ENCODE assay signal across 16 cellular contexts in the genomic region with DNA sequence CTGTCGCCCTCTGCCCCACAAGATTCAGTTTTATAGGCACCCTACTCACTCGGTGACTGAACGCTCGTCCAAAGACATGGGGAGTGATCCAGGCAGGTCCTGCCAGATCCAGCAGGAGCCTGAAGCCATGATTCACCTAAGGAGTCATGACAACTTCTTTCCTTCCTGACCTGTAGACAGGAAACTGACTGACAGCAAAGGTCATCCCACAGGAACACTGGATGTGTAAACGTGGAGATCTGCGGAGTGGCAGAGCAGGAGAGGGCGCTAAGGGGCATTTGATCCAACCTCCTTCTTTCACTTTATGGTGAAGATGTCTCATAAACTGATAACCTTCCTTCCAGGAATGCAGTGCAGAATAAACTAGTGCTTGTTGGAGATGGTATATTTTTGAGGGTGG.
A peak's percentile ranks its signal among the peaks of the same experiment; 100 is the strongest.
DNase-seq lines count a peak whose midpoint lies in the region; ATAC-seq, FAIRE-seq and TF ChIP-seq lines count a peak whose summit lies in the region.
"Had no signal": no experiment of that assay in that cellular context is flagged by ENCODE, and none has a peak within 500 bp of the region (broad histone marks: within the 10 kb centered on the region; RNA-seq: fewer than 3 reads in every experiment).

No MANE protein-coding gene starts in this region.

- H3K9me3 ChIP-seq in HepG2 (ENCODE audit: low read length) (no peaks in the 10 kb centered on the region), right lobe of liver (no peaks in the 10 kb centered on the region), WERI-Rb-1 (ENCODE audit: severe bottlenecking) (no peaks in the 10 kb centered on the region), gastrocnemius medialis (no peaks in the 10 kb centered on the region)

- H3K36me3 ChIP-seq in HepG2 (replicated peaks in 1 of 2; ENCODE audit: control insufficient read depth in 1 of 2, insufficient read depth in 2 of 2, low read length in 2 of 2) (no peaks in the 10 kb centered on the region), right lobe of liver (no peaks in the 10 kb centered on the region), WERI-Rb-1 (no peaks in the 10 kb centered on the region), gastrocnemius medialis (no peaks in the 10 kb centered on the region)

- TF ChIP-seq CTCF in HepG2 (CRISPR knock-in tag; IDR thresholded peaks at IDR 0.05) (peak; percentile 24; the same call in 1 of the 2 replicates), right lobe of liver (IDR thresholded peaks at IDR 0.05) (no peak), WERI-Rb-1 (IDR thresholded peaks at IDR 0.05; ENCODE audit: low read depth, low read length) (0 out of 2 replicates have a peak, but pooled peaks have one; percentile 19), gastrocnemius medialis (IDR thresholded peaks at IDR 0.05 in 4 of 5, conservative IDR thresholded peaks at IDR 0.05 in 1 of 5) (no peak)
- no peak for TF ChIP-seq CTCF in activated CD8-positive, alpha-beta T cell treated with anti-CD3 and anti-CD28 coated beads for 36 hours (IDR thresholded peaks at IDR 0.05)

- no peak for TF ChIP-seq EP300 in HepG2 (IDR thresholded peaks at IDR 0.05; ENCODE audit: low read depth in 2 of 2, low read length in 2 of 2)
- no peak for TF ChIP-seq EP300 in HepG2 (CRISPR knock-in tag; IDR thresholded peaks at IDR 0.05; ENCODE audit: borderline replicate concordance)

- no peak for DNase-seq in HepG2 (ENCODE audit: low spot score)
- no peak for DNase-seq in right lobe of liver
- DNase-seq in WERI-Rb-1 = no peak
- peak; percentile 28 for DNase-seq in iPS-NIHi7 (ENCODE audit: extremely low spot score)
- DNase-seq in gastrocnemius medialis = no peak
- no peak for DNase-seq in GDM1 (lab: John Stamatoyannopoulos, UW)
- DNase-seq in activated CD8-positive, alpha-beta T cell treated with anti-CD3 and anti-CD28 coated beads for 36 hours = no peak
- no peak for DNase-seq in activated CD4-positive, alpha-beta memory T cell treated with anti-CD3 and anti-CD28 coated beads, Interleukin-2, amount 10 ng/mL, durations not matched to agents 7 days and 5 days
- DNase-seq: activated CD4-positive, alpha-beta T cell treated with anti-CD3 and anti-CD28 coated beads, Interleukin-2, amount 50 U/mL, for 48 hours; activated effector memory CD4-positive, alpha-beta T cell treated with anti-CD3 and anti-CD28 coated beads, Interleukin-2, amount 50 U/mL, for 16 hours; cerebellar nuclear complex; DMS153; KG1; kidney; NCI-H1930 had no signal

- TF ChIP-seq POLR2A in HepG2 (IDR thresholded peaks at IDR 0.05; ENCODE audit: insufficient read depth in 1 of 2, low read depth in 2 of 2, low read length in 2 of 2) (no peak), right lobe of liver (IDR thresholded peaks at IDR 0.05) (no peak), gastrocnemius medialis (IDR thresholded peaks at IDR 0.05) (no peak)

- FAIRE-seq in HepG2 (lab: Jason Lieb, UNC) = no peak
- FAIRE-seq: GM12891, kidney had no signal

- no peak for TF ChIP-seq RAD21 in HepG2 (CRISPR knock-in tag; IDR thresholded peaks at IDR 0.05)

- no peak overlapping the region for H3K4me3 Mint-ChIP-seq in activated CD8-positive, alpha-beta T cell treated with anti-CD3 and anti-CD28 coated beads for 36 hours
- H3K4me3 Mint-ChIP-seq in activated CD4-positive, alpha-beta memory T cell treated with anti-CD3 and anti-CD28 coated beads, Interleukin-2, amount 10 ng/mL, durations not matched to agents 7 days and 5 days = no peak overlapping the region

- POLR2A ChIA-PET in HepG2 (lab: Yijun Ruan, JAX) = no interaction called here
- POLR2A ChIA-PET in activated CD8-positive, alpha-beta T cell treated with anti-CD3 and anti-CD28 coated beads for 36 hours (lab: Charles Lee) = no interaction called here
- POLR2A ChIA-PET in activated CD4-positive, alpha-beta memory T cell treated with anti-CD3 and anti-CD28 coated beads, Interleukin-2, amount 10 ng/mL, durations not matched to agents 7 days and 5 days (lab: Charles Lee) = no interaction called here

- CTCF ChIA-PET in HepG2 (lab: Yijun Ruan, JAX; ENCODE audit: low intra/inter-chr PET ratio, low total read pairs) = no interaction called here
- CTCF ChIA-PET in activated CD8-positive, alpha-beta T cell treated with anti-CD3 and anti-CD28 coated beads for 36 hours (lab: Charles Lee) = no interaction called here
- CTCF ChIA-PET in activated CD4-positive, alpha-beta memory T cell treated with anti-CD3 and anti-CD28 coated beads, Interleukin-2, amount 10 ng/mL, durations not matched to agents 7 days and 5 days (lab: Charles Lee) = no interaction called here

- no peaks in the 10 kb centered on the region for H4K20me1 ChIP-seq in HepG2 (ENCODE audit: insufficient read depth, low read length)

- no peaks in the 10 kb centered on the region for H3K27me3 Mint-ChIP-seq in activated CD8-positive, alpha-beta T cell treated with anti-CD3 and anti-CD28 coated beads for 36 hours
- peaks cover 25% of the 10 kb centered on the region for H3K27me3 Mint-ChIP-seq in activated CD4-positive, alpha-beta memory T cell treated with anti-CD3 and anti-CD28 coated beads, Interleukin-2, amount 10 ng/mL, durations not matched to agents 7 days and 5 days

- peaks cover 85% of the 10 kb centered on the region for H3K4me1 Mint-ChIP-seq in activated CD8-positive, alpha-beta T cell treated with anti-CD3 and anti-CD28 coated beads for 36 hours (ENCODE audit: low read depth)
- peaks cover 49% of the 10 kb centered on the region for H3K4me1 Mint-ChIP-seq in activated CD4-positive, alpha-beta memory T cell treated with anti-CD3 and anti-CD28 coated beads, Interleukin-2, amount 10 ng/mL, durations not matched to agents 7 days and 5 days

- intact Hi-C loops in HepG2 (cut with micrococcal nuclease; ENCODE audit: unreplicated experiment) (no loop called here), right lobe of liver (cut with DNase I) (no loop called here), gastrocnemius medialis (cut with DNase I; ENCODE audit: low total_unique reads) (no loop called here)
- intact Hi-C loops in activated CD8-positive, alpha-beta T cell treated with anti-CD3 and anti-CD28 coated beads for 36 hours (cut with micrococcal nuclease) = no loop called here

- H3K4me2 ChIP-seq in HepG2 (ENCODE audit: low read depth, low read length) = no peak overlapping the region; the same call in 1 of the 2 replicates

- no TSS peak for BruUV-seq in HepG2 (replicated peaks; lab: Mats Ljungman, UMichigan)

- H2AFZ ChIP-seq in HepG2 (ENCODE audit: low read length) = no peak overlapping the region

- 0% methylated on average over 7 of the region's 7 CpGs for WGBS in HepG2 (ENCODE audit: low lambda C conversion rate)
- WGBS in right lobe of liver (ENCODE audit: insufficient coverage, low coverage, low lambda C conversion rate, missing lambda C conversion rate) = 94% methylated on average over 4 of the region's 7 CpGs

- ATAC-seq in HepG2 = peak; percentile 35; the same call in 1 of the 3 replicates
- ATAC-seq in right lobe of liver = no peak
- no peak for ATAC-seq in gastrocnemius medialis
- no peak for ATAC-seq in activated CD8-positive, alpha-beta T cell treated with anti-CD3 and anti-CD28 coated beads for 36 hours

- 0 out of 5 replicates have a peak, but pooled peaks cover 0 to 8% of the 10 kb centered on the region in 2 experiments for H3K27me3 ChIP-seq in HepG2 (ENCODE audit: control insufficient read depth in 1 of 2, insufficient read depth in 2 of 2, low read length in 2 of 2)
- H3K27me3 ChIP-seq in right lobe of liver = no peaks in the 10 kb centered on the region
- H3K27me3 ChIP-seq in WERI-Rb-1 (ENCODE audit: insufficient read depth, low read depth, severe bottlenecking) = no peaks in the 10 kb centered on the region
- no peaks in the 10 kb centered on the region for H3K27me3 ChIP-seq in gastrocnemius medialis

- H3K36me3 Mint-ChIP-seq in activated CD8-positive, alpha-beta T cell treated with anti-CD3 and anti-CD28 coated beads for 36 hours (ENCODE audit: low read depth) = peaks cover 39% of the 10 kb centered on the region
- peaks cover 37% of the 10 kb centered on the region for H3K36me3 Mint-ChIP-seq in activated CD4-positive, alpha-beta memory T cell treated with anti-CD3 and anti-CD28 coated beads, Interleukin-2, amount 10 ng/mL, durations not matched to agents 7 days and 5 days (ENCODE audit: low read depth)

- H3K79me2 ChIP-seq in HepG2 (ENCODE audit: insufficient read depth, low read length) = no peaks in the 10 kb centered on the region

- H3K9me3 Mint-ChIP-seq in activated CD8-positive, alpha-beta T cell treated with anti-CD3 and anti-CD28 coated beads for 36 hours = no peaks in the 10 kb centered on the region
- H3K9me3 Mint-ChIP-seq in activated CD4-positive, alpha-beta memory T cell treated with anti-CD3 and anti-CD28 coated beads, Interleukin-2, amount 10 ng/mL, durations not matched to agents 7 days and 5 days = no peaks in the 10 kb centered on the region

- H3K4me1 ChIP-seq in HepG2 (ENCODE audit: insufficient read depth, low read length) = no peaks in the 10 kb centered on the region
- no peaks in the 10 kb centered on the region for H3K4me1 ChIP-seq in right lobe of liver
- H3K4me1 ChIP-seq in gastrocnemius medialis = peaks cover 0 to 7% of the 10 kb centered on the region in 2 donors

- H3K9ac ChIP-seq in HepG2 (ENCODE audit: insufficient read depth, low read depth, low read length) = no peak overlapping the region

- in situ Hi-C loops in HepG2 (cut with HindIII; ENCODE audit: extremely low pct_ligation_motif_present, low pct_unique_long_range_greater_than_20kb) (no loop called here), gastrocnemius medialis (cut with MboI; ENCODE audit: low sequenced_read_pairs in 4 of 4) (no loop called here)

- H3K4me3 ChIP-seq in HepG2 (replicated peaks in 1 of 3; ENCODE audit: insufficient read depth in 1 of 3, low read depth in 2 of 3, low read length in 3 of 3) = no peak overlapping the region
- no peak overlapping the region for H3K4me3 ChIP-seq in right lobe of liver
- H3K4me3 ChIP-seq in WERI-Rb-1 (ENCODE audit: low read depth, low read length) = no peak overlapping the region
- no peak overlapping the region for H3K4me3 ChIP-seq in gastrocnemius medialis

- no peak overlapping the region for H3K27ac Mint-ChIP-seq in activated CD8-positive, alpha-beta T cell treated with anti-CD3 and anti-CD28 coated beads for 36 hours
- H3K27ac Mint-ChIP-seq in activated CD4-positive, alpha-beta memory T cell treated with anti-CD3 and anti-CD28 coated beads, Interleukin-2, amount 10 ng/mL, durations not matched to agents 7 days and 5 days = no peak overlapping the region

- H3K27ac ChIP-seq in HepG2 (ENCODE audit: extremely low read length, insufficient read depth, low read length) (no peak overlapping the region), right lobe of liver (no peak overlapping the region), WERI-Rb-1 (no peak overlapping the region), gastrocnemius medialis (no peak overlapping the region)

TF ChIP-seq in HepG2, 621 proteins besides CTCF, POLR2A, EP300 and RAD21:
- TF ChIP-seq DPF2 (CRISPR knock-in tag; IDR thresholded peaks at IDR 0.05; ENCODE audit: borderline replicate concordance, low read depth) = no peak
- no peak for TF ChIP-seq GABPA (IDR thresholded peaks at IDR 0.05; ENCODE audit: low read depth, low read length)
- peak; percentile 17; the same call in 1 of the 2 replicates for TF ChIP-seq GABPA (CRISPR knock-in tag; IDR thresholded peaks at IDR 0.05; ENCODE audit: low read depth)
- TF ChIP-seq CBFB (CRISPR knock-in tag; IDR thresholded peaks at IDR 0.05) = no peak

Comparison
In these comparisons a context has a peak if more than half of its experiments do, and no peak if none do; other contexts are left out.
1. CTCF ChIP-seq: peak in HepG2 (single experiment) and WERI-Rb-1 (single experiment); none in right lobe of liver (0 of 4), gastrocnemius medialis (0 of 5) and activated CD8-positive, alpha-beta T cell treated with anti-CD3 and anti-CD28 coated beads for 36 hours (single experiment).